Comparison of ENCODE assay signal across 24 cellular contexts in the genomic region with DNA sequence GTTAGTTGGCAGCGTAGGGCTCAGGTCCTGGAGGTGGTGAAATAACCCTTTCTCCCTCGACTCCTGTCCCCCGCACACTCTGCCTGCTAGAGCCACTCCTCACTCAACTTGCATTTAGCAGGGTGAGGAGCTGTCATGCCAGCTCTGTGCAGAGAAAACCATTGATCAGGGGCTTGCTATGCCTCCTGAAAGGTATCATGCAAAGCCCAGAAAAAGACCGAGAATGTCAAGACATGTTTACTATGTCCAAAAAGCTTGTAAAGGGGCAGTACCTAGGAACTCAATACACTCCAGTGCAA. TPM values are rescaled to one million over a fixed set of nuclear protein-coding genes. Genes with fewer than 3 reads are reported as not detected.
DNase-seq lines count a peak whose midpoint lies in the region; ATAC-seq, FAIRE-seq and TF ChIP-seq lines count a peak whose summit lies in the region.
"Had no signal": no experiment of that assay in that cellular context is flagged by ENCODE, and none has a peak within 500 bp of the region (broad histone marks: within the 10 kb centered on the region; RNA-seq: fewer than 3 reads in every experiment).

No MANE protein-coding gene starts in this region.

- no peak overlapping the region for H3K4me3 Mint-ChIP-seq in HFFc6
- H3K4me3 Mint-ChIP-seq in activated T-helper 17 cell treated with anti-CD3 and anti-CD28 coated beads, Interleukin-2, amount 50 U/mL, for 72 hours, result no peak overlapping the region
- H3K4me3 Mint-ChIP-seq in nephron progenitor cell, result no peak overlapping the region
- H3K4me3 Mint-ChIP-seq: activated CD4-positive, alpha-beta T cell treated with anti-CD3 and anti-CD28 coated beads, Interleukin-2, amount 10 ng/mL, durations not matched to agents 7 days and 5 days; activated naive CD8-positive, alpha-beta T cell; CD4-positive, CD25-positive, alpha-beta regulatory T cell; immature natural killer cell had no signal

- FAIRE-seq in frontal cortex (lab: Jason Lieb, UNC), result no peak
- FAIRE-seq: endometrium, urothelium cell line had no signal

- H3K27me3 Mint-ChIP-seq in HFFc6 (ENCODE audit: insufficient read depth), result peaks cover 2% of the 10 kb centered on the region; the same call in 1 of the 2 replicates
- no peaks in the 10 kb centered on the region for H3K27me3 Mint-ChIP-seq in activated T-helper 17 cell treated with anti-CD3 and anti-CD28 coated beads, Interleukin-2, amount 50 U/mL, for 72 hours
- H3K27me3 Mint-ChIP-seq in nephron progenitor cell (ENCODE audit: low read depth, poor library complexity), result peaks cover 55% of the 10 kb centered on the region
- H3K27me3 Mint-ChIP-seq: activated CD4-positive, alpha-beta T cell treated with anti-CD3 and anti-CD28 coated beads, Interleukin-2, amount 10 ng/mL, durations not matched to agents 7 days and 5 days; activated naive CD8-positive, alpha-beta T cell; CD4-positive, CD25-positive, alpha-beta regulatory T cell had no signal

- TF ChIP-seq CTCF in C4-2B (conservative IDR thresholded peaks at IDR 0.05) (peak; percentile 51; the same call in 1 of the 2 replicates), HFFc6 (IDR thresholded peaks at IDR 0.05) (peak; percentile 67), nephron progenitor cell (IDR thresholded peaks at IDR 0.05) (peak; percentile 12)

- no peak for DNase-seq in HFFc6
- no peak for DNase-seq in nephron progenitor cell
- DNase-seq in NCI-H2107 (lab: John Stamatoyannopoulos, UW), result no peak
- DNase-seq in frontal cortex (ENCODE audit: low spot score in 2 of 2), result no peak
- no peak for DNase-seq in occipital lobe (lab: John Stamatoyannopoulos, UW)
- DNase-seq: DMS 273 treated with DMSO at 0.1 percent for 48 hours, GOT3, NCI-H526 treated with DMSO at 0.1 percent for 48 hours had no signal

- ATAC-seq in activated T-helper 17 cell treated with anti-CD3 and anti-CD28 coated beads, Interleukin-2, amount 50 U/mL, for 72 hours (replicated peaks), result no peak
- ATAC-seq in GM21526 (IDR thresholded peaks at IDR 0.05; ENCODE audit: low FRiP score, unreplicated experiment), result no peak

- peaks cover 10% of the 10 kb centered on the region; the same call in 1 of the 2 replicates for H3K36me3 Mint-ChIP-seq in HFFc6 (ENCODE audit: low read depth)
- H3K36me3 Mint-ChIP-seq in activated T-helper 17 cell treated with anti-CD3 and anti-CD28 coated beads, Interleukin-2, amount 50 U/mL, for 72 hours (ENCODE audit: low read depth), result no peaks in the 10 kb centered on the region
- H3K36me3 Mint-ChIP-seq in nephron progenitor cell (ENCODE audit: low read depth), result no peaks in the 10 kb centered on the region
- H3K36me3 Mint-ChIP-seq: activated naive CD8-positive, alpha-beta T cell; immature natural killer cell had no signal

- H3K9me3 Mint-ChIP-seq in HFFc6, result no peaks in the 10 kb centered on the region
- no peaks in the 10 kb centered on the region for H3K9me3 Mint-ChIP-seq in activated T-helper 17 cell treated with anti-CD3 and anti-CD28 coated beads, Interleukin-2, amount 50 U/mL, for 72 hours
- H3K9me3 Mint-ChIP-seq in nephron progenitor cell, result no peaks in the 10 kb centered on the region
- H3K9me3 Mint-ChIP-seq: activated CD4-positive, alpha-beta T cell treated with anti-CD3 and anti-CD28 coated beads, Interleukin-2, amount 10 ng/mL, durations not matched to agents 7 days and 5 days; CD4-positive, CD25-positive, alpha-beta regulatory T cell; immature natural killer cell had no signal

- H3K27ac ChIP-seq in C4-2B, result no peak overlapping the region
- H3K27ac ChIP-seq: gastroesophageal sphincter, psoas muscle had no signal

- H3K4me1 Mint-ChIP-seq in HFFc6 (ENCODE audit: low read depth), result peaks cover 17% of the 10 kb centered on the region
- no peaks in the 10 kb centered on the region for H3K4me1 Mint-ChIP-seq in activated T-helper 17 cell treated with anti-CD3 and anti-CD28 coated beads, Interleukin-2, amount 50 U/mL, for 72 hours
- no peaks in the 10 kb centered on the region for H3K4me1 Mint-ChIP-seq in nephron progenitor cell
- H3K4me1 Mint-ChIP-seq: activated CD4-positive, alpha-beta T cell treated with anti-CD3 and anti-CD28 coated beads, Interleukin-2, amount 10 ng/mL, durations not matched to agents 7 days and 5 days; immature natural killer cell had no signal

- no peak overlapping the region for H3K27ac Mint-ChIP-seq in HFFc6
- H3K27ac Mint-ChIP-seq in activated T-helper 17 cell treated with anti-CD3 and anti-CD28 coated beads, Interleukin-2, amount 50 U/mL, for 72 hours, result peak overlapping the region; percentile 37
- H3K27ac Mint-ChIP-seq in nephron progenitor cell, result no peak overlapping the region
- H3K27ac Mint-ChIP-seq: activated CD4-positive, alpha-beta T cell treated with anti-CD3 and anti-CD28 coated beads, Interleukin-2, amount 10 ng/mL, durations not matched to agents 7 days and 5 days; activated naive CD8-positive, alpha-beta T cell; immature natural killer cell had no signal

RNA-seq across cellular contexts. Expression of gene ALDH4A1, which starts 18.0 kb away (rescaled TPM):
- total RNA-seq in HFFc6 (2021; fragmentation: NEBNext Ultra II Directional; extraction: Animal tissue kit (Norgen Biotek cat#: 25700)), result 10 to 100 TPM; 18.3 to 24.1 (median 20.2) TPM
- 1 to 10 TPM; 3.5 to 4.8 TPM for total RNA-seq in activated T-helper 17 cell treated with anti-CD3 and anti-CD28 coated beads, Interleukin-2, amount 50 U/mL, for 72 hours
- total RNA-seq in frontal cortex, result 4.5 TPM
- 6.4 TPM for total RNA-seq in occipital lobe

RNA-seq across cellular contexts. Expression of gene TAS1R2, which starts 24.9 kb away (rescaled TPM):
- total RNA-seq in HFFc6 (2021; fragmentation: NEBNext Ultra II Directional; extraction: Animal tissue kit (Norgen Biotek cat#: 25700)), result not detected
- not detected for total RNA-seq in activated T-helper 17 cell treated with anti-CD3 and anti-CD28 coated beads, Interleukin-2, amount 50 U/mL, for 72 hours
- total RNA-seq in frontal cortex (not detected), occipital lobe (not detected)
- total RNA-seq: activated CD4-positive, alpha-beta T cell treated with anti-CD3 and anti-CD28 coated beads, Interleukin-2, amount 10 ng/mL, durations not matched to agents 7 days and 5 days; CD4-positive, CD25-positive, alpha-beta regulatory T cell; dermis blood vessel endothelial cell; gastroesophageal sphincter; left colon; M059J; psoas muscle; Right ventricle myocardium inferior; temporal lobe had no signal

Comparison
In these comparisons a context has a peak if more than half of its experiments do, and no peak if none do; other contexts are left out.
1. CTCF ChIP-seq: peak in every context shown above with its lines; median percentile 67 in HFFc6; 51 in C4-2B; 12 in nephron progenitor cell.